Comparison of ENCODE assay signal across 21 cellular contexts in the genomic region with DNA sequence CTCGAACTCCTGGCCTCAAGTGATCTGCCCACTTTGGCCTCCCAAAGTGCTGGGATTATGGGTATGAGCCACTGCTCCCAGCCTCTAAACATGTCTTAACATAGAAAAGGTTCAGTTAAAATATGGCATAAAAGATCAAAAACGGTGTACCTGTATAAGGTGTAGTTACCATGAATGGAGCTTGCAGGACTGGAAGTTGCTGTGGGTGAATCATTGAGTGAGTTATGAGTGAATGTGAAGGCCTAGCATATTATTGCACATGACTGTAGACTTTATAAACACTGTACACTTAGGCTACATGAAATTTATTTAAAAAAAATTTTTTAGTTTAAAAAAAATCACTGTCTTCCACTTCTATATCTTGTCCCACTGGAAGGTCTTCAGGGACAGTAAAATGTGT. TPM values are rescaled to one million over a fixed set of nuclear protein-coding genes. Genes with fewer than 3 reads are reported as not detected.
DNase-seq lines count a peak whose midpoint lies in the region; ATAC-seq and TF ChIP-seq lines count a peak whose summit lies in the region.
"Had no signal": no experiment of that assay in that cellular context is flagged by ENCODE, and none has a peak within 500 bp of the region (broad histone marks: within the 10 kb centered on the region; RNA-seq: fewer than 3 reads in every experiment).

No MANE protein-coding gene starts in this region.

- ATAC-seq in RWPE2 (ENCODE audit: low read depth) (peak; percentile 61; the same call in 1 of the 3 replicates), esophagus mucosa (peak; percentile 49)
- ATAC-seq: A549 had no signal

- no peak overlapping the region for H3K4me3 ChIP-seq in RWPE2 (ENCODE audit: severe bottlenecking)
- no peak overlapping the region for H3K4me3 ChIP-seq in smooth muscle cell
- H3K4me3 ChIP-seq in hepatocyte, result no peak overlapping the region
- H3K4me3 ChIP-seq: A549; BLaER1 treated with 17β-estradiol and CSF1 and Interleukin-3, amounts not matched to agents 10 nM and 100 nM; HAP-1 had no signal

- H3K4me1 ChIP-seq in RWPE2 (ENCODE audit: insufficient read depth, poor library complexity, severe bottlenecking) (no peaks in the 10 kb centered on the region), smooth muscle cell (ENCODE audit: low read depth) (no peaks in the 10 kb centered on the region), hepatocyte (ENCODE audit: insufficient read depth) (no peaks in the 10 kb centered on the region)
- H3K4me1 ChIP-seq: BE2C; BLaER1 treated with 17β-estradiol and CSF1 and Interleukin-3, amounts not matched to agents 10 nM and 100 nM had no signal

- no peaks in the 10 kb centered on the region for H3K27me3 ChIP-seq in RWPE2 (ENCODE audit: insufficient read depth, poor library complexity, severe bottlenecking)
- H3K27me3 ChIP-seq in smooth muscle cell (ENCODE audit: low read depth), result no peaks in the 10 kb centered on the region
- H3K27me3 ChIP-seq in hepatocyte, result no peaks in the 10 kb centered on the region
- H3K27me3 ChIP-seq: BE2C; BLaER1 treated with 17β-estradiol and CSF1 and Interleukin-3, amounts not matched to agents 10 nM and 100 nM had no signal

- H3K79me2 ChIP-seq in smooth muscle cell (ENCODE audit: low read depth) (peaks cover 85% of the 10 kb centered on the region), hepatocyte (peaks cover 97% of the 10 kb centered on the region)

- no peaks in the 10 kb centered on the region for H3K9me2 ChIP-seq in hepatocyte (replicated peaks; ENCODE audit: insufficient read depth)

- H3K27me3 Mint-ChIP-seq in endothelial cell (ENCODE audit: unreplicated experiment) (no peaks in the 10 kb centered on the region), HFFc6 (ENCODE audit: insufficient read depth) (peaks cover 1% of the 10 kb centered on the region; the same call in 1 of the 2 replicates)
- H3K27me3 Mint-ChIP-seq: CD4-positive, alpha-beta T cell had no signal

- peak overlapping the region; percentile 10 for H3K27ac Mint-ChIP-seq in endothelial cell (ENCODE audit: unreplicated experiment)
- no peak overlapping the region for H3K27ac Mint-ChIP-seq in HFFc6
- H3K27ac Mint-ChIP-seq: CD14-positive monocyte; CD4-positive, alpha-beta T cell had no signal

- H3K4me1 Mint-ChIP-seq in endothelial cell (ENCODE audit: unreplicated experiment) (peaks cover 8% of the 10 kb centered on the region), HFFc6 (ENCODE audit: low read depth) (peaks cover 10% of the 10 kb centered on the region)

- no peak overlapping the region for H3K9ac ChIP-seq in smooth muscle cell (ENCODE audit: low read depth)
- H3K9ac ChIP-seq: BLaER1 treated with 17β-estradiol and CSF1 and Interleukin-3, amounts not matched to agents 10 nM and 100 nM had no signal

- H3K4me3 Mint-ChIP-seq in endothelial cell (ENCODE audit: unreplicated experiment), result no peak overlapping the region
- no peak overlapping the region for H3K4me3 Mint-ChIP-seq in HFFc6
- H3K4me3 Mint-ChIP-seq: CD14-positive monocyte; CD4-positive, alpha-beta T cell had no signal

- H4K20me1 ChIP-seq in smooth muscle cell (ENCODE audit: low read depth) (peaks cover 52% of the 10 kb centered on the region), hepatocyte (ENCODE audit: insufficient read depth, poor library complexity, severe bottlenecking) (peaks cover 8% of the 10 kb centered on the region)
- H4K20me1 ChIP-seq: BLaER1 treated with 17β-estradiol and CSF1 and Interleukin-3, amounts not matched to agents 10 nM and 100 nM had no signal

- H3K27ac ChIP-seq in RWPE2 (ENCODE audit: poor library complexity, severe bottlenecking), result no peak overlapping the region
- H3K27ac ChIP-seq in smooth muscle cell (ENCODE audit: low read depth), result peak overlapping the region; percentile 17
- H3K27ac ChIP-seq in hepatocyte, result no peak overlapping the region
- H3K27ac ChIP-seq: A549; BLaER1 treated with 17β-estradiol and CSF1 and Interleukin-3, amounts not matched to agents 10 nM and 100 nM had no signal

- H3K9me3 ChIP-seq in RWPE2 (ENCODE audit: severe bottlenecking), result peaks cover 3% of the 10 kb centered on the region
- peaks cover 4% of the 10 kb centered on the region for H3K9me3 ChIP-seq in smooth muscle cell (replicated peaks; ENCODE audit: low read depth)
- H3K9me3 ChIP-seq in hepatocyte (ENCODE audit: low read depth), result peaks cover 8% of the 10 kb centered on the region
- H3K9me3 ChIP-seq: A549, BE2C had no signal

- no peak overlapping the region for H2AFZ ChIP-seq in smooth muscle cell (ENCODE audit: low read depth)
- no peak overlapping the region for H2AFZ ChIP-seq in hepatocyte

- H3K36me3 Mint-ChIP-seq in endothelial cell (ENCODE audit: low read depth, unreplicated experiment) (peaks cover 36% of the 10 kb centered on the region), HFFc6 (ENCODE audit: low read depth) (peaks cover 15% of the 10 kb centered on the region)

- TF ChIP-seq CTCF in RWPE2 (IDR thresholded peaks at IDR 0.05; ENCODE audit: poor library complexity, severe bottlenecking) (no peak), endothelial cell (IDR thresholded peaks at IDR 0.05; ENCODE audit: unreplicated experiment) (no peak), smooth muscle cell (IDR thresholded peaks at IDR 0.05; ENCODE audit: borderline replicate concordance, insufficient read depth, poor library complexity, severe bottlenecking) (no peak), HFFc6 (IDR thresholded peaks at IDR 0.05) (no peak), hepatocyte (IDR thresholded peaks at IDR 0.05; ENCODE audit: poor library complexity) (no peak)

- H3K4me2 ChIP-seq in smooth muscle cell, result no peak overlapping the region
- H3K4me2 ChIP-seq in hepatocyte, result no peak overlapping the region
- H3K4me2 ChIP-seq: A549; BLaER1 treated with 17β-estradiol and CSF1 and Interleukin-3, amounts not matched to agents 10 nM and 100 nM had no signal

- H3K36me3 ChIP-seq in RWPE2 (ENCODE audit: low read depth) (no peaks in the 10 kb centered on the region; the same call in 1 of the 2 replicates), smooth muscle cell (ENCODE audit: low read depth) (no peaks in the 10 kb centered on the region), hepatocyte (replicated peaks; ENCODE audit: insufficient read depth, low read depth) (no peaks in the 10 kb centered on the region)
- H3K36me3 ChIP-seq: BE2C, HAP-1 had no signal

- DNase-seq in RWPE2 (ENCODE audit: low spot score) (no peak), endothelial cell (ENCODE audit: low spot score) (no peak), smooth muscle cell (lab: John Stamatoyannopoulos, UW; ENCODE audit: unreplicated experiment) (no peak), EL (no peak), HFFc6 (no peak), hepatocyte (ENCODE audit: low spot score) (no peak)
- DNase-seq: 8988T; ACHN; AML-193; BE2C; Calu3; CD4-positive, alpha-beta T cell; COR-L47; DMS53; DMS79 treated with DMSO at 0.1 percent for 48 hours; GOT3 had no signal

- H3K9me3 Mint-ChIP-seq in endothelial cell (ENCODE audit: unreplicated experiment), result peaks cover 2% of the 10 kb centered on the region
- H3K9me3 Mint-ChIP-seq in HFFc6, result peaks cover 7% of the 10 kb centered on the region

- 93% methylated on average over 2 of the region's 2 CpGs for WGBS in smooth muscle cell (ENCODE audit: low lambda C conversion rate)
- WGBS in hepatocyte (ENCODE audit: low lambda C conversion rate, missing lambda C conversion rate), result 96% methylated on average over 2 of the region's 2 CpGs

- H3F3A ChIP-seq in smooth muscle cell (ENCODE audit: low read depth), result no peaks in the 10 kb centered on the region

RNA-seq across cellular contexts. Expression of gene ABCD3, which starts 15.7 kb away (rescaled TPM):
- total RNA-seq in endothelial cell (ENCODE audit: unreplicated experiment), result 59.6 TPM
- 30.3 TPM for total RNA-seq in esophagus mucosa
- 42.4 and 61.8 TPM in 2 replicates for total RNA-seq in smooth muscle cell
- polyA plus RNA-seq in smooth muscle cell, result 22.5 and 23.2 TPM in 2 replicates
- total RNA-seq in HFFc6 (2021; fragmentation: NEBNext Ultra II Directional; extraction: Animal tissue kit (Norgen Biotek cat#: 25700)), result 10 to 100 TPM; 43.2 to 49.0 (median 46.3) TPM
- 76.2 and 96.4 TPM in 2 replicates for total RNA-seq in hepatocyte
- polyA plus RNA-seq in hepatocyte, result 42.2 and 50.7 TPM in 2 replicates
